In genomic region chr1:22673486-22674409, GRCh38 we compare ENCODE assay signal across 9 cellular contexts. TPM values are rescaled to one million over a fixed set of nuclear protein-coding genes. Genes with fewer than 3 reads are reported as not detected.
DNase-seq lines count a peak whose midpoint lies in the region; ATAC-seq and TF ChIP-seq lines count a peak whose summit lies in the region.
"Had no signal": no experiment of that assay in that cellular context is flagged by ENCODE, and none has a peak within 500 bp of the region (broad histone marks: within the 10 kb centered on the region; RNA-seq: fewer than 3 reads in every experiment).

No MANE protein-coding gene starts in this region.

- TF ChIP-seq CTCF in esophagus muscularis mucosa (IDR thresholded peaks at IDR 0.05) = peak; percentile 43 to 46 (median 44)
- peak; percentile 95 for TF ChIP-seq CTCF in neural progenitor cell (IDR thresholded peaks at IDR 0.05)

- ATAC-seq in GM21529 (IDR thresholded peaks at IDR 0.05; ENCODE audit: unreplicated experiment) = no peak
- ATAC-seq in HG02759 (IDR thresholded peaks at IDR 0.05; ENCODE audit: unreplicated experiment) = no peak

- peak overlapping the region; percentile 92 for H3K27ac Mint-ChIP-seq in neural progenitor cell
- H3K27ac Mint-ChIP-seq: stimulated activated naive CD8-positive, alpha-beta T cell treated with anti-CD3 and anti-CD28 coated beads, Interleukin-15, Interleukin-2, amounts not matched to agents 100 ng/mL and 50 ng/mL, for 24 hours had no signal

- H3K9me3 ChIP-seq in esophagus muscularis mucosa (no peaks in the 10 kb centered on the region), neural progenitor cell (ENCODE audit: low read depth) (no peaks in the 10 kb centered on the region)

- no peak overlapping the region for H2AFZ ChIP-seq in neural progenitor cell (replicated peaks)

- peak; percentile 45 for DNase-seq in NCI-H510A treated with DMSO at 0.1 percent for 48 hours (lab: John Stamatoyannopoulos, UW)
- DNase-seq in NCI-H510A (lab: John Stamatoyannopoulos, UW) = no peak
- peak; percentile 65 for DNase-seq in HT1080 (ENCODE audit: low read depth)
- DNase-seq in RKO (ENCODE audit: low spot score) = peak; percentile 67
- no peak for DNase-seq in esophagus muscularis mucosa (ENCODE audit: extremely low spot score)
- peak; percentile 93 for DNase-seq in neural progenitor cell (ENCODE audit: low spot score)

- H3K27ac ChIP-seq in esophagus muscularis mucosa (replicated peaks in 1 of 4) = no peak overlapping the region
- no peak overlapping the region for H3K27ac ChIP-seq in neural progenitor cell

- no peak for TF ChIP-seq POLR2A in esophagus muscularis mucosa (IDR thresholded peaks at IDR 0.05; ENCODE audit: low read depth)

- H3K9me3 Mint-ChIP-seq in neural progenitor cell = no peaks in the 10 kb centered on the region
- H3K9me3 Mint-ChIP-seq: stimulated activated naive CD8-positive, alpha-beta T cell treated with anti-CD3 and anti-CD28 coated beads, Interleukin-15, Interleukin-2, amounts not matched to agents 100 ng/mL and 50 ng/mL, for 24 hours had no signal

- H3K27me3 ChIP-seq in esophagus muscularis mucosa (peaks cover 0 to 89% (median 11%) of the 10 kb centered on the region in 4 donors), neural progenitor cell (no peaks in the 10 kb centered on the region)

- no peaks in the 10 kb centered on the region for H4K20me1 ChIP-seq in neural progenitor cell (ENCODE audit: low read depth)

- no peak for TF ChIP-seq EP300 in esophagus muscularis mucosa (IDR thresholded peaks at IDR 0.05)

- no peak overlapping the region for H3K9ac ChIP-seq in neural progenitor cell

- intact Hi-C loops in esophagus muscularis mucosa (cut with DNase I) = no loop called here

- H3K27me3 Mint-ChIP-seq in neural progenitor cell (ENCODE audit: insufficient read depth, low read depth) = peaks cover 15% of the 10 kb centered on the region

- no peaks in the 10 kb centered on the region for H3K79me2 ChIP-seq in neural progenitor cell (ENCODE audit: low read depth)

- peak overlapping the region; percentile 68 for H3K4me2 ChIP-seq in neural progenitor cell

- H3F3A ChIP-seq in neural progenitor cell (ENCODE audit: low read depth) = peaks cover 42% of the 10 kb centered on the region

- H3K36me3 ChIP-seq in esophagus muscularis mucosa (no peaks in the 10 kb centered on the region), neural progenitor cell (no peaks in the 10 kb centered on the region)

- H3K4me3 Mint-ChIP-seq in neural progenitor cell = peak overlapping the region; percentile 70
- H3K4me3 Mint-ChIP-seq: stimulated activated naive CD8-positive, alpha-beta T cell treated with anti-CD3 and anti-CD28 coated beads, Interleukin-15, Interleukin-2, amounts not matched to agents 100 ng/mL and 50 ng/mL, for 24 hours had no signal

- H3K4me1 ChIP-seq in esophagus muscularis mucosa (no peaks in the 10 kb centered on the region), neural progenitor cell (peaks cover 31% of the 10 kb centered on the region)

- no peaks in the 10 kb centered on the region for H3K36me3 Mint-ChIP-seq in neural progenitor cell

- no peak overlapping the region for H3K4me3 ChIP-seq in esophagus muscularis mucosa
- H3K4me3 ChIP-seq in neural progenitor cell = peak overlapping the region; percentile 18

- H3K4me1 Mint-ChIP-seq in neural progenitor cell = peaks cover 56% of the 10 kb centered on the region

- 32% methylated on average over 16 of the region's 17 CpGs for WGBS in esophagus muscularis mucosa

RNA-seq across cellular contexts. Expression of gene C1QB, which starts 20.7 kb away (rescaled TPM):
- total RNA-seq in HT1080 (2014; rRNA removed; shearing (Covaris generic)) = not detected in 2 replicates
- polyA plus RNA-seq in HT1080 (2015; cell fraction: cytosol; rRNA removed) = not detected in 2 replicates
- polyA plus RNA-seq in HT1080 (2015; cell fraction: nucleus; rRNA removed) = not detected in 2 replicates
- total RNA-seq in esophagus muscularis mucosa (100 to 1,000 TPM; 254 to 583 (median 288) TPM), neural progenitor cell (ENCODE audit: low replicate concordance) (not detected in 2 replicates)

RNA-seq across cellular contexts. Expression of gene C1QC, which starts 30.3 kb away (rescaled TPM):
- not detected in 2 replicates for total RNA-seq in HT1080 (2014; rRNA removed; shearing (Covaris generic))
- polyA plus RNA-seq in HT1080 (2015; cell fraction: cytosol; rRNA removed) = not detected in 2 replicates
- polyA plus RNA-seq in HT1080 (2015; cell fraction: nucleus; rRNA removed) = not detected in 2 replicates
- total RNA-seq in esophagus muscularis mucosa (100 to 1,000 TPM; 171 to 311 (median 181) TPM), neural progenitor cell (ENCODE audit: low replicate concordance) (not detected in 2 replicates)

RNA-seq across cellular contexts. Expression of gene EPHB2, which starts 36.9 kb away (rescaled TPM):
- total RNA-seq in HT1080 (2014; rRNA removed; shearing (Covaris generic)) = 74.0 and 90.3 TPM in 2 replicates
- 45.1 and 52.1 TPM in 2 replicates for polyA plus RNA-seq in HT1080 (2015; cell fraction: cytosol; rRNA removed)
- polyA plus RNA-seq in HT1080 (2015; cell fraction: nucleus; rRNA removed) = 58.0 and 60.6 TPM in 2 replicates
- total RNA-seq in esophagus muscularis mucosa (1 to 10 TPM; 1.5 to 3.3 (median 1.9) TPM), neural progenitor cell (ENCODE audit: low replicate concordance) (38.3 and 80.2 TPM in 2 replicates)

RNA-seq across cellular contexts. Expression of gene C1QA, which starts 37.3 kb away (rescaled TPM):
- total RNA-seq in HT1080 (2014; rRNA removed; shearing (Covaris generic)) = not detected in 2 replicates
- polyA plus RNA-seq in HT1080 (2015; cell fraction: cytosol; rRNA removed) = not detected in 2 replicates
- not detected in 2 replicates for polyA plus RNA-seq in HT1080 (2015; cell fraction: nucleus; rRNA removed)
- total RNA-seq in esophagus muscularis mucosa (100 to 1,000 TPM; 132 to 359 (median 164) TPM), neural progenitor cell (ENCODE audit: low replicate concordance) (not detected in 2 replicates)

Comparison
In these comparisons a context has a peak if more than half of its experiments do, and no peak if none do; other contexts are left out.
1. DNase-seq: peak in NCI-H510A treated with DMSO at 0.1 percent for 48 hours (single experiment), HT1080 (single experiment), RKO (single experiment) and neural progenitor cell (single experiment); none in NCI-H510A (single experiment) and esophagus muscularis mucosa (single experiment).
2. RNA of gene C1QB, which starts 20.7 kb away (total RNA-seq): 254 to 583 TPM in esophagus muscularis mucosa; not detected in HT1080 and not detected in neural progenitor cell; every median in the first group is over 100 times any median in the second.
3. RNA of gene C1QC, which starts 30.3 kb away (total RNA-seq): 171 to 311 TPM in esophagus muscularis mucosa; not detected in HT1080 and not detected in neural progenitor cell; every median in the first group is over 100 times any median in the second.